ENCODE assay signal across 10 cellular contexts in the genomic region with DNA sequence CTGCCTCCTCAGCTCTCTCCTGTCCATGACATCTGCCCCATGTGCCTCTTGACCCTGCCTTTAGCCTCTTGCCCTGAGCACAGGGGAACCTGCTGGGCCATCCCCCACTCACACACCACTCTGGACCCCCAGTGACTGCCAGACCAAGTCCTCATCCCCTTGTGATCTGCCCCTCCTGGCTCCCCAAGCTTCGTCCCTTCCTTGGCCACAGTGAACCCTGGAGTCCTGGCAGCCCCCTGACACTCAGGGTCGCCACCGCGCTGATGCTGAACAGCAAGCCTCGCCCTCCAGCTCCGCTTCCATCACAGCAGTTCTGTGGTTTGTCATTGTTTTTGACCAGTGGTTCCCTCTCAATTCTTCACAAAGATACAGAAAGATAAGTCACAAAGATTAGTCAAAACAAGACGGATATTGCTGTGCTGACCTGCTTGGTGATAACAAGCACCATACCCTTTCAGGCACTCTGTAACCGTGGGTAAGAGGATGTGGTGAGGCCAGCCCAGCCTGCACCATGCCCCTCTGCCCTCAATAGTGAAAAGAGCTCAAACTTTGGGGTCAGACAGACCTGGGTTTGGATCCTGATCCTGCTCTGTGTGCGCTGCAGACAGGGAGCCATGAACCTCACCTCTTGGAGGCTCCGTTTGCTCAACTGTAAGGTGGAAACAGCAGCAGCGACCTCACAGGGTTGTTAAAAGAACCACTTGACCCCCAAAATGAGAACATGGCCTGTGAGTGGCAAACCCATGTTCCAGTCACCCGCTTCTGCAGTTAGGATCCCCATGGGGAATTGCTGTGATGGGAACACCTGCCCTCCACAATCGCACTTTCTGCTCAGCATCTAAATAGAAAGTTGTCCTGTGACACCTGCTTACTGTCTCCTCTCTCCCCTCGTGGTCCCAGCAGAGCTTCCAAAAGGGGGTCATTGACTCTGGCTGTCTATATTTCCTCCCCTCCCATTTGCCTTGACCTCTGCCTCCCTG.
DNase-seq lines count a peak whose midpoint lies in the region; ATAC-seq lines count a peak whose summit lies in the region.
"Had no signal": no experiment of that assay in that cellular context is flagged by ENCODE, and none has a peak within 500 bp of the region (broad histone marks: within the 10 kb centered on the region; RNA-seq: fewer than 3 reads in every experiment).

No MANE protein-coding gene starts in this region.

- DNase-seq in NCI-H1436 treated with DMSO at 0.1 percent for 48 hours (lab: John Stamatoyannopoulos, UW), result peak; percentile 8
- DNase-seq in mesendoderm, result peak; percentile 51
- no peak for DNase-seq in OCI-M2 (lab: John Stamatoyannopoulos, UW; ENCODE audit: unreplicated experiment)
- no peak for DNase-seq in NCI-H1417 (lab: John Stamatoyannopoulos, UW)
- no peak for DNase-seq in A172 (ENCODE audit: low spot score)
- no peak for DNase-seq in NCI-H748 treated with DMSO at 0.1 percent for 48 hours (lab: John Stamatoyannopoulos, UW)
- DNase-seq: NCI-H2029 treated with DMSO at 0.1 percent for 48 hours, occipital lobe had no signal

- H3K18ac ChIP-seq in mesendoderm (ENCODE audit: low read length), result no peak overlapping the region

- H2BK5ac ChIP-seq in mesendoderm (ENCODE audit: low read length), result no peak overlapping the region

- H3K79me1 ChIP-seq in mesendoderm (ENCODE audit: low read length), result no peaks in the 10 kb centered on the region

- peak overlapping the region; percentile 21 for H3K27ac ChIP-seq in mesendoderm (ENCODE audit: low read depth, low read length)

- WGBS in mesendoderm (ENCODE audit: extremely low coverage, insufficient coverage, low lambda C conversion rate), result no CpG with 5 or more reads among the region's 14 CpGs

- no peaks in the 10 kb centered on the region for H3K36me3 ChIP-seq in mesendoderm (ENCODE audit: control insufficient read depth, insufficient read depth, low read length)

- H2BK120ac ChIP-seq in mesendoderm (ENCODE audit: low read depth, low read length), result no peak overlapping the region

- ATAC-seq in GM18498 (IDR thresholded peaks at IDR 0.05; ENCODE audit: unreplicated experiment), result peak; percentile 93
- peak; percentile 63 for ATAC-seq in GM21390 (IDR thresholded peaks at IDR 0.05; ENCODE audit: unreplicated experiment)

- no peak overlapping the region for H3K4me2 ChIP-seq in mesendoderm (ENCODE audit: low read length)

- H3K9ac ChIP-seq in mesendoderm (ENCODE audit: low read length), result no peak overlapping the region

- no peak overlapping the region for H4K8ac ChIP-seq in mesendoderm (ENCODE audit: low read depth, low read length)

- H2AK5ac ChIP-seq in mesendoderm (ENCODE audit: low read length), result no peak overlapping the region

- H4K5ac ChIP-seq in mesendoderm (ENCODE audit: low read length), result no peak overlapping the region

- peak overlapping the region; percentile 50 for H3K56ac ChIP-seq in mesendoderm (ENCODE audit: low read length)

- H3K23ac ChIP-seq in mesendoderm (ENCODE audit: low read length), result no peak overlapping the region

- peaks cover 10% of the 10 kb centered on the region for H3K4me1 ChIP-seq in mesendoderm (ENCODE audit: control insufficient read depth, low read depth, low read length)

- H3K4me3 ChIP-seq in mesendoderm (ENCODE audit: low read length), result no peak overlapping the region

- H2BK15ac ChIP-seq in mesendoderm (replicated peaks; ENCODE audit: low read depth), result no peak overlapping the region

- H3K4ac ChIP-seq in mesendoderm (ENCODE audit: low read depth, low read length), result no peak overlapping the region

- H3K79me2 ChIP-seq in mesendoderm (ENCODE audit: control insufficient read depth, insufficient read depth, low read length), result no peaks in the 10 kb centered on the region

- no peaks in the 10 kb centered on the region for H3K27me3 ChIP-seq in mesendoderm (ENCODE audit: insufficient read depth, low read length, poor library complexity)

Comparison
In these comparisons a context has a peak if more than half of its experiments do, and no peak if none do; other contexts are left out.
1. DNase-seq: peak in NCI-H1436 treated with DMSO at 0.1 percent for 48 hours (single experiment) and mesendoderm (single experiment); none in OCI-M2 (single experiment), NCI-H1417 (0 of 3), A172 (single experiment) and NCI-H748 treated with DMSO at 0.1 percent for 48 hours (single experiment).